Comparison of ENCODE assay signal across 24 cellular contexts in genomic region chr3:149421764-149422163, GRCh38. TPM values are rescaled to one million over a fixed set of nuclear protein-coding genes. Genes with fewer than 3 reads are reported as not detected.
DNase-seq lines count a peak whose midpoint lies in the region; TF ChIP-seq lines count a peak whose summit lies in the region.
"Had no signal": no experiment of that assay in that cellular context is flagged by ENCODE, and none has a peak within 500 bp of the region (broad histone marks: within the 10 kb centered on the region; RNA-seq: fewer than 3 reads in every experiment).

No MANE protein-coding gene starts in this region.

- H3K79me2 ChIP-seq in GM23248 (ENCODE audit: insufficient read depth) (no peaks in the 10 kb centered on the region), hepatocyte (no peaks in the 10 kb centered on the region)

- H3K4me2 ChIP-seq in GM23248 (ENCODE audit: unreplicated experiment): no peak overlapping the region
- no peak overlapping the region for H3K4me2 ChIP-seq in hepatocyte
- H3K4me2 ChIP-seq: A549; BLaER1 treated with 17β-estradiol and CSF1 and Interleukin-3, amounts not matched to agents 10 nM and 100 nM had no signal

- no peak overlapping the region for H3K9ac ChIP-seq in GM23248
- H3K9ac ChIP-seq: BLaER1 treated with 17β-estradiol and CSF1 and Interleukin-3, amounts not matched to agents 10 nM and 100 nM had no signal

- no peak overlapping the region for H2AFZ ChIP-seq in GM23248
- no peak overlapping the region for H2AFZ ChIP-seq in hepatocyte

- no peaks in the 10 kb centered on the region for H3F3A ChIP-seq in GM23248 (ENCODE audit: insufficient read depth)

- H3K9me3 ChIP-seq in GM23248 (ENCODE audit: low read depth) (no peaks in the 10 kb centered on the region), hepatocyte (ENCODE audit: low read depth) (no peaks in the 10 kb centered on the region)
- H3K9me3 ChIP-seq: A549; BE2C; BLaER1 treated with 17β-estradiol and CSF1 and Interleukin-3, amounts not matched to agents 10 nM and 100 nM had no signal

- no peak overlapping the region for H3K4me3 ChIP-seq in GM23248
- H3K4me3 ChIP-seq in hepatocyte: no peak overlapping the region
- H3K4me3 ChIP-seq: A549; BLaER1 treated with 17β-estradiol and CSF1 and Interleukin-3, amounts not matched to agents 10 nM and 100 nM had no signal

- 79 to 81% methylated on average over 2 of the region's 2 CpGs for WGBS in GM23248 (ENCODE audit: low coverage in 1 of 2, low lambda C conversion rate in 2 of 2, missing lambda C conversion rate in 2 of 2), 2 experiments
- WGBS in hepatocyte (ENCODE audit: low lambda C conversion rate, missing lambda C conversion rate): 91% methylated on average over 2 of the region's 2 CpGs

- in situ Hi-C loops in GM23248 (cut with MboI): no loop called here

- H3K9me2 ChIP-seq in GM23248 (ENCODE audit: insufficient read depth) (no peaks in the 10 kb centered on the region), hepatocyte (replicated peaks; ENCODE audit: insufficient read depth) (no peaks in the 10 kb centered on the region)

- no peak for TF ChIP-seq CTCF in hepatocyte (IDR thresholded peaks at IDR 0.05; ENCODE audit: poor library complexity)

- no peaks in the 10 kb centered on the region for H4K20me1 ChIP-seq in GM23248 (ENCODE audit: insufficient read depth)
- no peaks in the 10 kb centered on the region for H4K20me1 ChIP-seq in hepatocyte (ENCODE audit: insufficient read depth, poor library complexity, severe bottlenecking)
- H4K20me1 ChIP-seq: BLaER1 treated with 17β-estradiol and CSF1 and Interleukin-3, amounts not matched to agents 10 nM and 100 nM had no signal

- H3K27me3 ChIP-seq in GM23248 (replicated peaks; ENCODE audit: insufficient read depth) (no peaks in the 10 kb centered on the region), hepatocyte (no peaks in the 10 kb centered on the region)
- H3K27me3 ChIP-seq: BE2C; BLaER1 treated with 17β-estradiol and CSF1 and Interleukin-3, amounts not matched to agents 10 nM and 100 nM had no signal

- H3K27ac ChIP-seq in GM23248 (no peak overlapping the region), hepatocyte (no peak overlapping the region)
- H3K27ac ChIP-seq: A549; BLaER1 treated with 17β-estradiol and CSF1 and Interleukin-3, amounts not matched to agents 10 nM and 100 nM had no signal

- H3K36me3 ChIP-seq in GM23248 (ENCODE audit: low read depth): no peaks in the 10 kb centered on the region
- no peaks in the 10 kb centered on the region for H3K36me3 ChIP-seq in hepatocyte (replicated peaks; ENCODE audit: insufficient read depth, low read depth)
- H3K36me3 ChIP-seq: BE2C; BLaER1 treated with 17β-estradiol and CSF1 and Interleukin-3, amounts not matched to agents 10 nM and 100 nM had no signal

- H3K4me1 ChIP-seq in GM23248 (ENCODE audit: insufficient read depth) (peaks cover 6% of the 10 kb centered on the region; the same call in 1 of the 2 replicates), hepatocyte (ENCODE audit: insufficient read depth) (no peaks in the 10 kb centered on the region)
- H3K4me1 ChIP-seq: BE2C had no signal

- DNase-seq in EH (ENCODE audit: low read depth) (peak; percentile 71), GM23248 (peak; percentile 8), M059J (ENCODE audit: low read depth) (peak; percentile 30), myocyte (ENCODE audit: low read depth) (peak; percentile 41), epidermal melanocyte (ENCODE audit: insufficient read length, low spot score) (no peak), hepatocyte (ENCODE audit: low spot score) (no peak), hepatic stellate cell (ENCODE audit: low spot score) (no peak), hypothalamus (lab: John Stamatoyannopoulos, UW) (no peak)
- DNase-seq: 8988T; ACHN; AML-193; BE2C; CD4-positive, alpha-beta T cell; CD8-positive, alpha-beta memory T cell; DMS 273 treated with DMSO at 0.1 percent for 48 hours; DMS79; GF-D8; H7; HCEC 1CT had no signal

RNA-seq across cellular contexts. Expression of gene TM4SF1, which starts 44.3 kb away (rescaled TPM):
- 7.2 and 10.5 TPM in 2 replicates for total RNA-seq in GM23248 (2014; rRNA removed; shearing (Covaris generic))
- 10.7 and 12.4 TPM in 2 replicates for polyA plus RNA-seq in GM23248 (2016; fragmentation: Nextera tagmentation; extraction: Ambion mirVana)
- total RNA-seq in M059J (2014; rRNA removed; shearing (Covaris generic)): 188 and 207 TPM in 2 replicates
- total RNA-seq in myocyte: 39.1 and 68.9 TPM in 2 replicates
- 43.0 TPM for polyA plus RNA-seq in myocyte (2012)
- 164 and 166 TPM in 2 replicates for total RNA-seq in hepatocyte
- 179 and 194 TPM in 2 replicates for polyA plus RNA-seq in hepatocyte
- total RNA-seq: CD4-positive, alpha-beta T cell had no signal
- polyA plus RNA-seq: CD14-positive monocyte; CD8-positive, alpha-beta memory T cell had no signal

RNA-seq across cellular contexts. Expression of gene TM4SF4, which starts 52.7 kb away (rescaled TPM):
- 0.97 TPM in 1 of 2 replicates, not detected in the other for total RNA-seq in GM23248 (2014; rRNA removed; shearing (Covaris generic))
- 0.48 and 0.96 TPM in 2 replicates for polyA plus RNA-seq in GM23248 (2016; fragmentation: Nextera tagmentation; extraction: Ambion mirVana)
- 21.7 TPM in 1 of 2 replicates, not detected in the other for total RNA-seq in M059J (2014; rRNA removed; shearing (Covaris generic))
- total RNA-seq in myocyte: 0.21 and 0.47 TPM in 2 replicates
- 0.49 TPM for polyA plus RNA-seq in myocyte (2012)
- total RNA-seq in hepatocyte: 763 and 899 TPM in 2 replicates
- polyA plus RNA-seq in hepatocyte: 366 and 434 TPM in 2 replicates
- total RNA-seq: CD4-positive, alpha-beta T cell; CD8-positive, alpha-beta memory T cell; G401; H1; H7 had no signal
- polyA plus RNA-seq: CD8-positive, alpha-beta memory T cell; H1 had no signal

Comparison
In these comparisons a context has a peak if more than half of its experiments do, and no peak if none do; other contexts are left out.
1. DNase-seq: peak in EH (single experiment), GM23248 (single experiment), M059J (single experiment) and myocyte (single experiment); none in epidermal melanocyte (single experiment), hepatocyte (single experiment), hepatic stellate cell (single experiment) and hypothalamus (0 of 51).
2. RNA of gene TM4SF4, which starts 52.7 kb away (total RNA-seq): 763 to 899 TPM in hepatocyte; 0.97 TPM in GM23248, 0.21 to 0.47 TPM in myocyte and 21.7 TPM in M059J; every median in the first group is over 10 times any median in the second.